10 cellular contexts compared by ENCODE assay signal in genomic region chr1:212596798-212597197, GRCh38. TPM values are rescaled to one million over a fixed set of nuclear protein-coding genes. Genes with fewer than 3 reads are reported as not detected.
DNase-seq lines count a peak whose midpoint lies in the region; ATAC-seq and TF ChIP-seq lines count a peak whose summit lies in the region.
"Had no signal": no experiment of that assay in that cellular context is flagged by ENCODE, and none has a peak within 500 bp of the region (broad histone marks: within the 10 kb centered on the region; RNA-seq: fewer than 3 reads in every experiment).

No MANE protein-coding gene starts in this region.

- H3K79me2 ChIP-seq in OCI-LY3 (ENCODE audit: low read length) (no peaks in the 10 kb centered on the region), osteoblast (ENCODE audit: insufficient read depth, low read length) (no peaks in the 10 kb centered on the region)

- no peaks in the 10 kb centered on the region for H3K36me3 ChIP-seq in CD4-positive, CD25-positive, alpha-beta regulatory T cell (ENCODE audit: control insufficient read depth, insufficient read depth, low read length)
- H3K36me3 ChIP-seq in OCI-LY3 (replicated peaks; ENCODE audit: low read depth, low read length) (no peaks in the 10 kb centered on the region), osteoblast (ENCODE audit: insufficient read depth, low read length) (no peaks in the 10 kb centered on the region)

- DNase-seq in CD4-positive, CD25-positive, alpha-beta regulatory T cell, result no peak
- DNase-seq in chondrocyte (ENCODE audit: low spot score) (no peak), osteoblast (ENCODE audit: insufficient read length, low spot score, missing footprints) (no peak), NCI-H748 (lab: John Stamatoyannopoulos, UW; ENCODE audit: unreplicated experiment) (no peak), HPDE6-E6E7 (ENCODE audit: extremely low spot score) (no peak)
- DNase-seq in stimulated activated naive CD4-positive, alpha-beta T cell (lab: John Stamatoyannopoulos, UW), result no peak
- DNase-seq: activated CD4-positive, alpha-beta T cell treated with anti-CD3 and anti-CD28 coated beads for 1 hour had no signal

- peak overlapping the region; percentile 64 for H3K9ac ChIP-seq in OCI-LY3 (ENCODE audit: low read length)

- TF ChIP-seq CTCF in OCI-LY3 (IDR thresholded peaks at IDR 0.05; ENCODE audit: low read depth, low read length), result no peak
- no peak for TF ChIP-seq CTCF in chondrocyte (IDR thresholded peaks at IDR 0.05)
- no peak for TF ChIP-seq CTCF in osteoblast (IDR thresholded peaks at IDR 0.05; ENCODE audit: extremely low read depth, low read depth, low read length)

- H3K27ac ChIP-seq in CD4-positive, CD25-positive, alpha-beta regulatory T cell (ENCODE audit: insufficient read depth, low read length, poor library complexity, severe bottlenecking), result peak overlapping the region; percentile 73
- peak overlapping the region; percentile 71 for H3K27ac ChIP-seq in OCI-LY3 (ENCODE audit: low read length)
- peak overlapping the region; percentile 93 for H3K27ac ChIP-seq in osteoblast (ENCODE audit: low read depth, low read length)

- H3K9me3 ChIP-seq in CD4-positive, CD25-positive, alpha-beta regulatory T cell (ENCODE audit: control insufficient read depth in 2 of 2, low read length in 2 of 2), result no peaks in the 10 kb centered on the region
- no peaks in the 10 kb centered on the region for H3K9me3 ChIP-seq in OCI-LY3 (ENCODE audit: insufficient read depth, low read length)
- no peaks in the 10 kb centered on the region for H3K9me3 ChIP-seq in osteoblast (ENCODE audit: low read depth, low read length)

- H2AFZ ChIP-seq in OCI-LY3 (ENCODE audit: low read depth, low read length), result peak overlapping the region; percentile 93
- H2AFZ ChIP-seq in osteoblast (ENCODE audit: low read length), result peak overlapping the region; percentile 47

- H3K4me1 Mint-ChIP-seq in CD4-positive, CD25-positive, alpha-beta regulatory T cell, result peaks cover 7 to 15% (median 13%) of the 10 kb centered on the region in 4 donors
- H3K4me1 Mint-ChIP-seq in chondrocyte (ENCODE audit: low read depth), result peaks cover 23% of the 10 kb centered on the region

- H3K27me3 ChIP-seq in CD4-positive, CD25-positive, alpha-beta regulatory T cell (ENCODE audit: control insufficient read depth, insufficient read depth, low read length), result peaks cover 19% of the 10 kb centered on the region
- H3K27me3 ChIP-seq in OCI-LY3 (ENCODE audit: low read depth, low read length) (no peaks in the 10 kb centered on the region), osteoblast (ENCODE audit: insufficient read depth, low read length) (peaks cover 36% of the 10 kb centered on the region)

- H3K9me3 Mint-ChIP-seq in CD4-positive, CD25-positive, alpha-beta regulatory T cell, result peaks cover 0 to 1% (median 0%) of the 10 kb centered on the region in 7 donors
- no peaks in the 10 kb centered on the region for H3K9me3 Mint-ChIP-seq in chondrocyte (ENCODE audit: low read depth)
- H3K9me3 Mint-ChIP-seq: neural crest cell had no signal

- no peaks in the 10 kb centered on the region for H3K36me3 Mint-ChIP-seq in CD4-positive, CD25-positive, alpha-beta regulatory T cell
- no peaks in the 10 kb centered on the region for H3K36me3 Mint-ChIP-seq in chondrocyte (ENCODE audit: low read depth)

- peaks cover 40% of the 10 kb centered on the region for H3K27me3 Mint-ChIP-seq in CD4-positive, CD25-positive, alpha-beta regulatory T cell
- peaks cover 11% of the 10 kb centered on the region for H3K27me3 Mint-ChIP-seq in chondrocyte (ENCODE audit: low read depth)

- H3K4me3 ChIP-seq in CD4-positive, CD25-positive, alpha-beta regulatory T cell (ENCODE audit: low read depth, low read length), result peak overlapping the region; percentile 77
- peak overlapping the region; percentile 68 for H3K4me3 ChIP-seq in OCI-LY3 (ENCODE audit: low read length)
- peak overlapping the region; percentile 50 for H3K4me3 ChIP-seq in osteoblast (ENCODE audit: insufficient read depth, low read length)

- H3K27ac Mint-ChIP-seq in CD4-positive, CD25-positive, alpha-beta regulatory T cell, result peak overlapping the region in 2 of 3 donors; percentile 6 to 81
- H3K27ac Mint-ChIP-seq in chondrocyte (ENCODE audit: unreplicated experiment), result peak overlapping the region; percentile 92

- H3K4me1 ChIP-seq in CD4-positive, CD25-positive, alpha-beta regulatory T cell (ENCODE audit: control insufficient read depth, insufficient read depth, low read length, poor library complexity, severe bottlenecking), result peaks cover 13% of the 10 kb centered on the region
- peaks cover 50% of the 10 kb centered on the region for H3K4me1 ChIP-seq in OCI-LY3 (ENCODE audit: low read length)
- peaks cover 22% of the 10 kb centered on the region for H3K4me1 ChIP-seq in osteoblast (ENCODE audit: insufficient read depth, low read length)

- peak overlapping the region; percentile 88 for H3K4me2 ChIP-seq in OCI-LY3 (ENCODE audit: low read length)
- H3K4me2 ChIP-seq in osteoblast (ENCODE audit: insufficient read depth, low read length), result peak overlapping the region; percentile 75

- ATAC-seq in CD4-positive, CD25-positive, alpha-beta regulatory T cell (ENCODE audit: low read depth in 2 of 2), result no peak
- no peak for ATAC-seq in HG03439 (IDR thresholded peaks at IDR 0.05; ENCODE audit: unreplicated experiment)

- H3K4me3 Mint-ChIP-seq in CD4-positive, CD25-positive, alpha-beta regulatory T cell, result no peak overlapping the region
- no peak overlapping the region for H3K4me3 Mint-ChIP-seq in chondrocyte (ENCODE audit: unreplicated experiment)
- H3K4me3 Mint-ChIP-seq: neural crest cell had no signal

- no peaks in the 10 kb centered on the region for H4K20me1 ChIP-seq in OCI-LY3 (ENCODE audit: insufficient read depth, low read length)
- H4K20me1 ChIP-seq in osteoblast (ENCODE audit: insufficient read depth, low read length), result no peaks in the 10 kb centered on the region

RNA-seq across cellular contexts. Expression of gene ATF3, which starts 11.8 kb away (rescaled TPM):
- total RNA-seq in CD4-positive, CD25-positive, alpha-beta regulatory T cell, result 53.7 TPM
- under 1 TPM in 2 of 4 donors, not detected in 2; 0.42 TPM for polyA plus RNA-seq in CD4-positive, CD25-positive, alpha-beta regulatory T cell
- total RNA-seq in chondrocyte (3.5 to 54.5 TPM (median 50.2 TPM) in 3 replicates), osteoblast (3.2 and 3.6 TPM in 2 replicates)
